22 cellular contexts compared by ENCODE assay signal in genomic region chr3:196962108-196962929, GRCh38. TPM values are rescaled to one million over a fixed set of nuclear protein-coding genes. Genes with fewer than 3 reads are reported as not detected.
DNase-seq lines count a peak whose midpoint lies in the region; ATAC-seq and TF ChIP-seq lines count a peak whose summit lies in the region.
"Had no signal": no experiment of that assay in that cellular context is flagged by ENCODE, and none has a peak within 500 bp of the region (broad histone marks: within the 10 kb centered on the region; RNA-seq: fewer than 3 reads in every experiment).

No MANE protein-coding gene starts in this region.

- H3K4me1 ChIP-seq in hepatocyte (ENCODE audit: insufficient read depth) (peaks cover 19% of the 10 kb centered on the region), transverse colon (peaks cover 0 to 68% (median 22%) of the 10 kb centered on the region in 4 donors)

- peaks cover 6% of the 10 kb centered on the region for H3K36me3 Mint-ChIP-seq in activated CD8-positive, alpha-beta memory T cell treated with anti-CD3 and anti-CD28 coated beads, Interleukin-2, amount 10 ng/mL, durations not matched to agents 7 days and 5 days

- H3K27me3 Mint-ChIP-seq in activated CD8-positive, alpha-beta memory T cell treated with anti-CD3 and anti-CD28 coated beads, Interleukin-2, amount 10 ng/mL, durations not matched to agents 7 days and 5 days, result peaks cover 2% of the 10 kb centered on the region
- H3K27me3 Mint-ChIP-seq: central memory CD8-positive, alpha-beta T cell had no signal

- H3K27me3 ChIP-seq in hepatocyte (no peaks in the 10 kb centered on the region), transverse colon (no peaks in the 10 kb centered on the region)
- H3K27me3 ChIP-seq: dorsolateral prefrontal cortex had no signal

- peak; percentile 23 for TF ChIP-seq POLR2A in transverse colon (IDR thresholded peaks at IDR 0.05)

- ATAC-seq in activated CD8-positive, alpha-beta memory T cell treated with anti-CD3 and anti-CD28 coated beads, Interleukin-2, amount 10 ng/mL, durations not matched to agents 7 days and 5 days, result no peak
- ATAC-seq in GM21619 (IDR thresholded peaks at IDR 0.05; ENCODE audit: unreplicated experiment), result no peak

- TF ChIP-seq EP300 in transverse colon (IDR thresholded peaks at IDR 0.05; ENCODE audit: low read depth), result no peak

- H3K9me2 ChIP-seq in hepatocyte (replicated peaks; ENCODE audit: insufficient read depth), result no peaks in the 10 kb centered on the region

- CTCF ChIA-PET in activated CD8-positive, alpha-beta memory T cell treated with anti-CD3 and anti-CD28 coated beads, Interleukin-2, amount 10 ng/mL, durations not matched to agents 7 days and 5 days (lab: Charles Lee), result no interaction called here

- no peak overlapping the region for H3K4me3 Mint-ChIP-seq in activated CD8-positive, alpha-beta memory T cell treated with anti-CD3 and anti-CD28 coated beads, Interleukin-2, amount 10 ng/mL, durations not matched to agents 7 days and 5 days
- H3K4me3 Mint-ChIP-seq: activated naive CD8-positive, alpha-beta T cell treated with anti-CD3 and anti-CD28 coated beads, Interleukin-2, amount 10 ng/mL, durations not matched to agents 7 days and 5 days; central memory CD8-positive, alpha-beta T cell had no signal

- DNase-seq in activated CD8-positive, alpha-beta memory T cell treated with anti-CD3 and anti-CD28 coated beads, Interleukin-2, amount 50 U/mL, for 48 hours, result peak; percentile 32
- DNase-seq in activated CD8-positive, alpha-beta memory T cell treated with anti-CD3 and anti-CD28 coated beads, Interleukin-2, amount 10 ng/mL, durations not matched to agents 7 days and 5 days, result no peak
- DNase-seq in NCI-H524 (lab: John Stamatoyannopoulos, UW) (peak; percentile 88 to 97), hepatocyte (ENCODE audit: low spot score) (no peak), transverse colon (no peak), NCI-H2081 (lab: John Stamatoyannopoulos, UW) (no peak), foreskin melanocyte (no peak)
- DNase-seq: activated CD4-positive, alpha-beta T cell treated with anti-CD3 and anti-CD28 coated beads, Interleukin-2, amount 50 U/mL, for 4 hours; activated effector memory CD4-positive, alpha-beta T cell treated with anti-CD3 and anti-CD28 coated beads, Interleukin-2, amount 50 U/mL, for 16 hours; activated naive CD8-positive, alpha-beta T cell treated with anti-CD3 and anti-CD28 coated beads, Interleukin-2, amount 10 ng/mL, durations not matched to agents 7 days and 5 days; activated T-cell treated with anti-CD3 and anti-CD28 coated beads for 4 hours; dorsolateral prefrontal cortex; EL; kidney; NCI-H1417 treated with DMSO at 0.1 percent for 48 hours; NCI-H748 treated with DMSO at 0.1 percent for 48 hours; PC-9; Right ventricle myocardium superior; T1000 had no signal

- peak overlapping the region; percentile 91 for H3K27ac ChIP-seq in hepatocyte
- peak overlapping the region; percentile 81 to 86 (median 84) for H3K27ac ChIP-seq in transverse colon
- H3K27ac ChIP-seq: dorsolateral prefrontal cortex, PC-9 had no signal

- no peak for TF ChIP-seq CTCF in hepatocyte (IDR thresholded peaks at IDR 0.05; ENCODE audit: poor library complexity)
- TF ChIP-seq CTCF in transverse colon (IDR thresholded peaks at IDR 0.05), result peak in 1 of 5 experiments; percentile 16

- intact Hi-C loops in transverse colon (cut with DNase I; ENCODE audit: low total_unique reads), result no loop called here

- no peaks in the 10 kb centered on the region for H3K9me3 Mint-ChIP-seq in activated CD8-positive, alpha-beta memory T cell treated with anti-CD3 and anti-CD28 coated beads, Interleukin-2, amount 10 ng/mL, durations not matched to agents 7 days and 5 days (ENCODE audit: low read depth)
- H3K9me3 Mint-ChIP-seq: activated naive CD8-positive, alpha-beta T cell treated with anti-CD3 and anti-CD28 coated beads, Interleukin-2, amount 10 ng/mL, durations not matched to agents 7 days and 5 days; central memory CD8-positive, alpha-beta T cell had no signal

- WGBS in hepatocyte (ENCODE audit: low lambda C conversion rate, missing lambda C conversion rate), result 43% methylated on average over 9 of the region's 9 CpGs
- WGBS in transverse colon (ENCODE audit: low coverage in 1 of 2), 2 donors, result 31 to 46% methylated on average over 2 to 9 of the region's 9 CpGs

- H3K36me3 ChIP-seq in hepatocyte (replicated peaks; ENCODE audit: insufficient read depth, low read depth) (no peaks in the 10 kb centered on the region), transverse colon (no peaks in the 10 kb centered on the region)

- no peak overlapping the region for H3K4me3 ChIP-seq in hepatocyte
- H3K4me3 ChIP-seq in transverse colon, result no peak overlapping the region
- H3K4me3 ChIP-seq: dorsolateral prefrontal cortex, lung, PC-9 had no signal

- H2AFZ ChIP-seq in hepatocyte, result no peak overlapping the region
- H2AFZ ChIP-seq: PC-9 had no signal

- in situ Hi-C loops in transverse colon (cut with MboI; ENCODE audit: low pct_ligation_motif_present in 1 of 4, low pct_unique_long_range_greater_than_20kb in 1 of 4, low sequenced_read_pairs in 3 of 4), result loop anchor here in 2 of 4 donors (25.0 kb wide), 2 partner anchors 125 to 350 kb away; no protein-coding TSS in a partner anchor

- peak overlapping the region; percentile 25 for H3K4me2 ChIP-seq in hepatocyte
- H3K4me2 ChIP-seq: PC-9 had no signal

- H3K79me2 ChIP-seq in hepatocyte, result peaks cover 14% of the 10 kb centered on the region

- H3K27ac Mint-ChIP-seq in activated CD8-positive, alpha-beta memory T cell treated with anti-CD3 and anti-CD28 coated beads, Interleukin-2, amount 10 ng/mL, durations not matched to agents 7 days and 5 days, result no peak overlapping the region
- H3K27ac Mint-ChIP-seq: activated naive CD8-positive, alpha-beta T cell treated with anti-CD3 and anti-CD28 coated beads, Interleukin-2, amount 10 ng/mL, durations not matched to agents 7 days and 5 days had no signal

- no peaks in the 10 kb centered on the region for H4K20me1 ChIP-seq in hepatocyte (ENCODE audit: insufficient read depth, poor library complexity, severe bottlenecking)

- H3K4me1 Mint-ChIP-seq in activated CD8-positive, alpha-beta memory T cell treated with anti-CD3 and anti-CD28 coated beads, Interleukin-2, amount 10 ng/mL, durations not matched to agents 7 days and 5 days, result peaks cover 2% of the 10 kb centered on the region
- H3K4me1 Mint-ChIP-seq: activated naive CD8-positive, alpha-beta T cell treated with anti-CD3 and anti-CD28 coated beads, Interleukin-2, amount 10 ng/mL, durations not matched to agents 7 days and 5 days; central memory CD8-positive, alpha-beta T cell had no signal

- H3K9me3 ChIP-seq in hepatocyte (ENCODE audit: low read depth) (no peaks in the 10 kb centered on the region), transverse colon (no peaks in the 10 kb centered on the region)

RNA-seq across cellular contexts. Expression of gene PIGZ, which starts 6.3 kb away (rescaled TPM):
- total RNA-seq in activated CD8-positive, alpha-beta memory T cell treated with anti-CD3 and anti-CD28 coated beads, Interleukin-2, amount 10 ng/mL, durations not matched to agents 7 days and 5 days, result 1 to 10 TPM; 1.6 to 2.6 TPM
- total RNA-seq in hepatocyte (11.1 and 18.0 TPM in 2 replicates), transverse colon (100 to 1,000 TPM; 143 to 541 (median 233) TPM)
- 24.2 and 32.6 TPM in 2 replicates for polyA plus RNA-seq in hepatocyte

RNA-seq across cellular contexts. Expression of gene NCBP2, which starts 20.0 kb away (rescaled TPM):
- 10 to 100 TPM; 52.5 to 68.9 TPM for total RNA-seq in activated CD8-positive, alpha-beta memory T cell treated with anti-CD3 and anti-CD28 coated beads, Interleukin-2, amount 10 ng/mL, durations not matched to agents 7 days and 5 days
- 60.2 and 78.3 TPM in 2 replicates for total RNA-seq in hepatocyte
- 94.5 and 101 TPM in 2 replicates for polyA plus RNA-seq in hepatocyte
- 10 to 100 TPM in 3 of 4 donors, 1 to 10 TPM in 1; 6.8 to 36.9 (median 31.8) TPM for total RNA-seq in transverse colon

Comparison
In these comparisons a context has a peak if more than half of its experiments do, and no peak if none do; other contexts are left out.
1. DNase-seq: peak in activated CD8-positive, alpha-beta memory T cell treated with anti-CD3 and anti-CD28 coated beads, Interleukin-2, amount 50 U/mL, for 48 hours (single experiment) and NCI-H524 (2 of 2); none in activated CD8-positive, alpha-beta memory T cell treated with anti-CD3 and anti-CD28 coated beads, Interleukin-2, amount 10 ng/mL, durations not matched to agents 7 days and 5 days (single experiment), hepatocyte (single experiment), transverse colon (single experiment), NCI-H2081 (0 of 2) and foreskin melanocyte (single experiment).